ENCODE assay signal across 25 cellular contexts in genomic region chr1:200771625-200772555, GRCh38. TPM values are rescaled to one million over a fixed set of nuclear protein-coding genes. Genes with fewer than 3 reads are reported as not detected.
DNase-seq lines count a peak whose midpoint lies in the region; ATAC-seq, FAIRE-seq and TF ChIP-seq lines count a peak whose summit lies in the region.
"Had no signal": no experiment of that assay in that cellular context is flagged by ENCODE, and none has a peak within 500 bp of the region (broad histone marks: within the 10 kb centered on the region; RNA-seq: fewer than 3 reads in every experiment).

No MANE protein-coding gene starts in this region.

- no peak overlapping the region for H2AK5ac ChIP-seq in mesenchymal stem cell (ENCODE audit: low read length, severe bottlenecking)

- H3K4me1 ChIP-seq in A549 (peaks cover 24% of the 10 kb centered on the region), mesenchymal stem cell (ENCODE audit: control insufficient read depth, insufficient read depth, low read depth, low read length) (peaks cover 1% of the 10 kb centered on the region), aorta (ENCODE audit: control insufficient read depth in 1 of 2, insufficient read depth in 2 of 2, low read length in 2 of 2) (no peaks in the 10 kb centered on the region)

- no peak overlapping the region for H2BK120ac ChIP-seq in mesenchymal stem cell (ENCODE audit: low read depth, low read length)

- H3K23ac ChIP-seq in mesenchymal stem cell (ENCODE audit: low read length in 2 of 2): no peak overlapping the region

- intact Hi-C loops in aorta (cut with DNase I): no loop called here

- H3K27ac ChIP-seq in A549 (no peak overlapping the region), mesenchymal stem cell (ENCODE audit: low read length, poor library complexity, severe bottlenecking) (peak overlapping the region; percentile 46), WERI-Rb-1 (no peak overlapping the region), aorta (ENCODE audit: low read depth in 1 of 2, low read length in 2 of 2) (no peak overlapping the region)
- H3K27ac ChIP-seq: C4-2B, esophagus squamous epithelium, uterus had no signal

- TF ChIP-seq CTCF in A549 (IDR thresholded peaks at IDR 0.05): no peak
- no peak for TF ChIP-seq CTCF in epithelial cell of esophagus (IDR thresholded peaks at IDR 0.05; ENCODE audit: insufficient read depth, low read depth, low read length, missing control alignments)
- TF ChIP-seq CTCF in WERI-Rb-1 (IDR thresholded peaks at IDR 0.05; ENCODE audit: low read depth, low read length): no peak

- no peak overlapping the region for H3K18ac ChIP-seq in mesenchymal stem cell (ENCODE audit: low read depth in 1 of 2, low read length in 2 of 2)

- DNase-seq in A549 (ENCODE audit: low read depth in 1 of 2, low spot score in 1 of 2): no peak
- DNase-seq in NCI-H226: peak; percentile 67
- peak; percentile 77 for DNase-seq in epithelial cell of esophagus (ENCODE audit: low read depth)
- no peak for DNase-seq in mesenchymal stem cell
- no peak for DNase-seq in WERI-Rb-1
- DNase-seq in HK-2 (ENCODE audit: unreplicated experiment): no peak
- DNase-seq in NCI-H1436 treated with DMSO at 0.1 percent for 48 hours (lab: John Stamatoyannopoulos, UW): no peak
- no peak for DNase-seq in aorta
- DNase-seq: activated B cell treated with CpG ODN at 0.5 μM for 24 hours; activated CD4-positive, alpha-beta memory T cell treated with anti-CD3 and anti-CD28 coated beads, Interleukin-2, amount 10 ng/mL, durations not matched to agents 7 days and 5 days; activated naive CD4-positive, alpha-beta T cell; activated T-cell treated with anti-CD3 and anti-CD28 coated beads, Interleukin-2, amount 50 U/mL, for 1 hour; amniotic stem cell; caudate nucleus; esophagus squamous epithelium; glutamatergic neuron; KG1; NCI-H187 treated with DMSO at 0.1 percent for 48 hours; NCI-H446 treated with DMSO at 0.1 percent for 48 hours; retina; stimulated activated CD4-positive, alpha-beta T cell treated with anti-CD3 and anti-CD28 coated beads, Interleukin-4, amount 100 ng/mL, for 4 hours; uterus had no signal

- no peak overlapping the region for H4K91ac ChIP-seq in mesenchymal stem cell (ENCODE audit: low read length)

- H3K9me3 ChIP-seq in A549: no peaks in the 10 kb centered on the region
- H3K9me3 ChIP-seq in mesenchymal stem cell (ENCODE audit: control insufficient read depth, low read length): no peaks in the 10 kb centered on the region
- no peaks in the 10 kb centered on the region for H3K9me3 ChIP-seq in WERI-Rb-1 (ENCODE audit: severe bottlenecking)
- H3K9me3 ChIP-seq in aorta (ENCODE audit: control insufficient read depth, low read length): no peaks in the 10 kb centered on the region
- H3K9me3 ChIP-seq: esophagus squamous epithelium, uterus had no signal

- H2BK12ac ChIP-seq in mesenchymal stem cell (ENCODE audit: low read length in 2 of 2): no peak overlapping the region

- no peak overlapping the region for H2BK15ac ChIP-seq in mesenchymal stem cell (ENCODE audit: low read depth, poor library complexity, severe bottlenecking)

- H3K9ac ChIP-seq in mesenchymal stem cell (ENCODE audit: low read length): no peak overlapping the region

- H3K4me2 ChIP-seq in A549: no peak overlapping the region
- H3K4me2 ChIP-seq in mesenchymal stem cell (ENCODE audit: low read length, poor library complexity, severe bottlenecking): no peak overlapping the region

- no peaks in the 10 kb centered on the region for H3K27me3 ChIP-seq in mesenchymal stem cell (ENCODE audit: control insufficient read depth in 1 of 2, insufficient read depth in 1 of 2, low read length in 2 of 2)
- H3K27me3 ChIP-seq in WERI-Rb-1 (ENCODE audit: insufficient read depth, low read depth, severe bottlenecking): no peaks in the 10 kb centered on the region
- H3K27me3 ChIP-seq in aorta (ENCODE audit: control insufficient read depth in 1 of 2, insufficient read depth in 2 of 2, low read length in 1 of 2): no peaks in the 10 kb centered on the region
- H3K27me3 ChIP-seq: esophagus squamous epithelium, uterus had no signal

- H3K4ac ChIP-seq in mesenchymal stem cell (ENCODE audit: low read depth in 1 of 2, low read length in 2 of 2): no peak overlapping the region

- no peak for TF ChIP-seq RAD21 in A549 (conservative IDR thresholded peaks at IDR 0.05 in 1 of 2, IDR thresholded peaks at IDR 0.05 in 1 of 2)

- no peak overlapping the region for H2BK5ac ChIP-seq in mesenchymal stem cell (ENCODE audit: low read depth, low read length, poor library complexity, severe bottlenecking)

- TF ChIP-seq EP300 in A549 (IDR thresholded peaks at IDR 0.05): no peak

- no peak for ATAC-seq in A549
- no peak for ATAC-seq in aorta (ENCODE audit: low FRiP score)
- ATAC-seq: SK-N-SH treated with all-trans-retinoic acid at 6 μM for 48 hours had no signal

- H3K4me3 ChIP-seq in A549: no peak overlapping the region
- H3K4me3 ChIP-seq in epithelial cell of esophagus (ENCODE audit: low read length): no peak overlapping the region
- H3K4me3 ChIP-seq in mesenchymal stem cell (ENCODE audit: insufficient read depth in 1 of 2, low read depth in 1 of 2, low read length in 2 of 2): no peak overlapping the region
- H3K4me3 ChIP-seq in WERI-Rb-1 (ENCODE audit: low read depth, low read length): no peak overlapping the region
- no peak overlapping the region for H3K4me3 ChIP-seq in aorta (ENCODE audit: low read length in 2 of 2)
- H3K4me3 ChIP-seq: esophagus squamous epithelium, lung, uterus had no signal

- 92% methylated on average over 5 of the region's 5 CpGs for WGBS in A549 (ENCODE audit: missing lambda C conversion rate)
- WGBS in mesenchymal stem cell: 83% methylated on average over 5 of the region's 5 CpGs
- 95 to 97% methylated on average over 5 of the region's 5 CpGs for WGBS in aorta, 2 donors

- H4K8ac ChIP-seq in mesenchymal stem cell (ENCODE audit: low read length): no peak overlapping the region

- H3K79me1 ChIP-seq in mesenchymal stem cell (replicated peaks; ENCODE audit: low read length, poor library complexity, severe bottlenecking): peaks cover 17% of the 10 kb centered on the region

- CTCF ChIA-PET in A549 (lab: Yijun Ruan, JAX): interaction anchor here (0.6 kb wide), 1 partner anchor 52 kb away, joined by 3 read pairs; no protein-coding TSS in a partner anchor

- no peak overlapping the region for H2AFZ ChIP-seq in mesenchymal stem cell (ENCODE audit: low read depth, low read length)

- POLR2A ChIA-PET in A549 (lab: Yijun Ruan, JAX): no interaction called here

- H3K36me3 ChIP-seq in mesenchymal stem cell (ENCODE audit: control insufficient read depth in 1 of 2, insufficient read depth in 2 of 2, low read depth in 1 of 2, low read length in 2 of 2): peaks cover 0 to 36% of the 10 kb centered on the region in 2 experiments
- peaks cover 64% of the 10 kb centered on the region for H3K36me3 ChIP-seq in WERI-Rb-1
- H3K36me3 ChIP-seq in aorta (ENCODE audit: control insufficient read depth in 1 of 2, insufficient read depth in 2 of 2, low read length in 1 of 2): peaks cover 0 to 3% of the 10 kb centered on the region in 2 donors
- H3K36me3 ChIP-seq: uterus had no signal

- H3K14ac ChIP-seq in mesenchymal stem cell (ENCODE audit: low read length in 2 of 2): no peak overlapping the region

- no peak for FAIRE-seq in A549 (lab: Jason Lieb, UNC)

- TF ChIP-seq POLR2A in A549 (IDR thresholded peaks at IDR 0.05; ENCODE audit: low read length): no peak

TF ChIP-seq in A549, 52 proteins besides CTCF, POLR2A, EP300 and RAD21:
- TF ChIP-seq HES2 (IDR thresholded peaks at IDR 0.05) (0 out of 2 replicates have a peak, but pooled peaks have one; percentile 12), JUN (IDR thresholded peaks at IDR 0.05) (no peak)

RNA-seq across cellular contexts. Expression of gene CAMSAP2, which starts 33.2 kb away (rescaled TPM):
- polyA plus RNA-seq in A549 (2011; rRNA removed): 28.4 and 28.5 TPM in 2 replicates
- 3.5 and 4.0 TPM in 2 replicates for polyA plus RNA-seq in A549 (2012; cell fraction: cytosol; rRNA removed)
- polyA plus RNA-seq in A549 (2012; cell fraction: nucleus; rRNA removed): 2.0 and 3.4 TPM in 2 replicates
- 17.3 to 18.1 TPM (median 17.6 TPM) in 3 replicates for polyA plus RNA-seq in A549 (2017; fragmentation: RNase III; extraction: RNeasy Plus Mini Kit Qiagen cat#74134 plus additional on column Dnase treatment)
- 18.7 and 22.2 TPM in 2 replicates for polyA minus RNA-seq in A549 (2011; rRNA and poly(A)+ RNA removed)
- polyA plus RNA-seq in mesenchymal stem cell (2013, experiment 1 of 2): 24.0 TPM
- polyA plus RNA-seq in mesenchymal stem cell (2013, experiment 2 of 2): 23.8 TPM
- total RNA-seq in aorta: 10 to 100 TPM; 46.9 to 51.9 TPM
- 10 to 100 TPM; 10.1 to 16.8 TPM for polyA plus RNA-seq in aorta

Comparison
In these comparisons a context has a peak if more than half of its experiments do, and no peak if none do; other contexts are left out.
1. DNase-seq: peak in NCI-H226 (single experiment) and epithelial cell of esophagus (single experiment); none in A549 (0 of 2), mesenchymal stem cell (single experiment), WERI-Rb-1 (single experiment), HK-2 (single experiment), NCI-H1436 treated with DMSO at 0.1 percent for 48 hours (single experiment) and aorta (0 of 2).